ENCODE assay signal across 24 cellular contexts in the genomic region with DNA sequence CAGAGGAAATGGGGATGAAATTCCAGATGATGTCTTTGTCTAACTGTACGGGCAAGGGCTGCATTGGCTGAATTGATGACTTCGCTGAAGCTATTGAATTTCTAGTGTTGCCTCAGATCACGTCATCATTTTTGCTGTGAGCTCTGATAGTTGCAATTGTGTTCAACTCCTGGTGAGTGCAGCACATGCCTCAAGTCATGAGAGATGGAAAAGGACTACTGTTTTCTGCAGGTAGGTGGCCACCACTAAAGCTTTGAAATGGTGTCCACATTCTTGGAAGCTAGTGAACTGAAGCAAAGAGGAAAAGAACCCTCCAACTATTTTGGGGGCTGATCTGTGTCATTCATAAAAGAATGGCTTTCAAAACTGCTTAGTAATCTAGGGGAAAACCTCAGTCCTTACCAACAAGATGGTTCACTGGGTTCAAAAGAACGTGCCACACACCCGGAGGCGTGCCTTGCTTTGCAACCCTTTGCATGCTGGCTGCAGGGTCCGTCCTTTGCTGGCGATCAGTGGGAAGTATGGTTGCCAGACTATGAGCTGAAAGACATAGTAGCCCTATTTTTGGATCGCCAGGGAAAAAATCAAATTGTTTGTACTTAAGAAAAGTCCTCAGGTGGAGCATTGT.
"Had no signal": no experiment of that assay in that cellular context is flagged by ENCODE, and none has a peak within 500 bp of the region (broad histone marks: within the 10 kb centered on the region; RNA-seq: fewer than 3 reads in every experiment).

No MANE protein-coding gene starts in this region.

- H3K4me1 ChIP-seq: heart left ventricle, left lung, lower lobe of right lung, neural progenitor cell, spleen, upper lobe of right lung had no signal

- H3K36me3 ChIP-seq: heart left ventricle, left lung, lower lobe of right lung, neural progenitor cell, ovary, spleen, tibial nerve, upper lobe of right lung, vagina had no signal

- H3K27ac Mint-ChIP-seq: dendritic cell treated with granulocyte-macrophage colony-stimulating factor and Interleukin-4, amounts not matched to agents 40 ng/mL and 50 ng/mL, for 4 days; memory B cell; mesothelial cell of epicardium; natural killer cell; neural progenitor cell; stimulated activated memory B cell treated with anti-CD40 and anti-IgM and Interleukin-4, amounts not matched to agents 10 μg/mL and 1 μg/mL and 100 μg/mL, for 72 hours; stimulated activated naive CD8-positive, alpha-beta T cell treated with anti-CD3 and anti-CD28 coated beads, Interleukin-15, Interleukin-2, amounts not matched to agents 100 ng/mL and 50 ng/mL, for 24 hours had no signal

- H3K4me3 ChIP-seq: heart left ventricle, left lung, lower lobe of right lung, neural progenitor cell, ovary, spleen, tibial nerve, upper lobe of right lung, vagina had no signal

- DNase-seq: erythroblast; foreskin melanocyte; heart left ventricle; hippocampal formation; left lung; lower lobe of right lung; natural killer cell; nucleus accumbens; ovary; spleen; stimulated activated CD4-positive, alpha-beta T cell treated with anti-CD3 and anti-CD28 coated beads, Interleukin-15, amount 100 ng/mL, for 24 hours; stimulated activated CD4-positive, alpha-beta T cell treated with anti-CD3 and anti-CD28 coated beads, Interleukin-1b, Interleukin-23, amount 100 ng/mL, for 48 hours; stimulated activated CD4-positive, alpha-beta T cell treated with anti-CD3 and anti-CD28 coated beads, Interleukin-4, amount 100 ng/mL, for 24 hours; upper lobe of right lung had no signal

- H3K27ac ChIP-seq: heart left ventricle, left lung, lower lobe of right lung, neural progenitor cell, ovary, spleen, tibial nerve, upper lobe of right lung, vagina had no signal

- H3K36me3 Mint-ChIP-seq: memory B cell; natural killer cell; neural progenitor cell; stimulated activated memory B cell treated with anti-CD40 and anti-IgM and Interleukin-4, amounts not matched to agents 10 μg/mL and 1 μg/mL and 100 μg/mL, for 72 hours had no signal

- H3K4me1 Mint-ChIP-seq: memory B cell; mesothelial cell of epicardium; natural killer cell; neural progenitor cell; stimulated activated memory B cell treated with anti-CD40 and anti-IgM and Interleukin-4, amounts not matched to agents 10 μg/mL and 1 μg/mL and 100 μg/mL, for 72 hours had no signal

- H3K4me2 ChIP-seq: neural progenitor cell had no signal

- H3K9me3 ChIP-seq: heart left ventricle, left lung, lower lobe of right lung, ovary, tibial nerve, upper lobe of right lung, vagina had no signal

- H3K9me3 Mint-ChIP-seq: dendritic cell treated with granulocyte-macrophage colony-stimulating factor and Interleukin-4, amounts not matched to agents 40 ng/mL and 50 ng/mL, for 4 days; natural killer cell; stimulated activated naive CD8-positive, alpha-beta T cell treated with anti-CD3 and anti-CD28 coated beads, Interleukin-15, Interleukin-2, amounts not matched to agents 100 ng/mL and 50 ng/mL, for 24 hours had no signal

- FAIRE-seq: colon had no signal

- H3K27me3 Mint-ChIP-seq: dendritic cell treated with granulocyte-macrophage colony-stimulating factor and Interleukin-4, amounts not matched to agents 40 ng/mL and 50 ng/mL, for 4 days; stimulated activated memory B cell treated with anti-CD40 and anti-IgM and Interleukin-4, amounts not matched to agents 10 μg/mL and 1 μg/mL and 100 μg/mL, for 72 hours had no signal

- H3K27me3 ChIP-seq: heart left ventricle, left lung, neural progenitor cell, ovary, spleen, tibial nerve, upper lobe of right lung, vagina had no signal

- ATAC-seq: heart left ventricle; left lung; lower lobe of right lung; natural killer cell; sciatic nerve; stimulated activated memory B cell treated with anti-CD40 and anti-IgM and Interleukin-4, amounts not matched to agents 10 μg/mL and 1 μg/mL and 100 μg/mL, for 72 hours; upper lobe of right lung had no signal

- H3K4me3 Mint-ChIP-seq: dendritic cell treated with granulocyte-macrophage colony-stimulating factor and Interleukin-4, amounts not matched to agents 40 ng/mL and 50 ng/mL, for 4 days; memory B cell; mesothelial cell of epicardium; natural killer cell; neural progenitor cell; stimulated activated memory B cell treated with anti-CD40 and anti-IgM and Interleukin-4, amounts not matched to agents 10 μg/mL and 1 μg/mL and 100 μg/mL, for 72 hours; stimulated activated naive CD8-positive, alpha-beta T cell treated with anti-CD3 and anti-CD28 coated beads, Interleukin-15, Interleukin-2, amounts not matched to agents 100 ng/mL and 50 ng/mL, for 24 hours had no signal

- H2AFZ ChIP-seq: neural progenitor cell had no signal

- H3K9ac ChIP-seq: neural progenitor cell had no signal
